Comparison of ENCODE assay signal across 17 cellular contexts in genomic region chr13:33590936-33591335, GRCh38.
"Had no signal": no experiment of that assay in that cellular context is flagged by ENCODE, and none has a peak within 500 bp of the region (broad histone marks: within the 10 kb centered on the region; RNA-seq: fewer than 3 reads in every experiment).

No MANE protein-coding gene starts in this region.

- DNase-seq: colonic mucosa; cortex of kidney; effector CD8-positive, alpha-beta T cell; effector memory CD8-positive, alpha-beta T cell; endodermal cell; erythroblast; esophagus squamous epithelium; foreskin fibroblast; foreskin melanocyte; gastrocnemius medialis; glutamatergic neuron; heart right ventricle; left cardiac atrium; left lung; left ventricle myocardium superior; lower lobe of right lung; mesenchymal stem cell had no signal
